1 cellular context compared by ENCODE assay signal in the genomic region with DNA sequence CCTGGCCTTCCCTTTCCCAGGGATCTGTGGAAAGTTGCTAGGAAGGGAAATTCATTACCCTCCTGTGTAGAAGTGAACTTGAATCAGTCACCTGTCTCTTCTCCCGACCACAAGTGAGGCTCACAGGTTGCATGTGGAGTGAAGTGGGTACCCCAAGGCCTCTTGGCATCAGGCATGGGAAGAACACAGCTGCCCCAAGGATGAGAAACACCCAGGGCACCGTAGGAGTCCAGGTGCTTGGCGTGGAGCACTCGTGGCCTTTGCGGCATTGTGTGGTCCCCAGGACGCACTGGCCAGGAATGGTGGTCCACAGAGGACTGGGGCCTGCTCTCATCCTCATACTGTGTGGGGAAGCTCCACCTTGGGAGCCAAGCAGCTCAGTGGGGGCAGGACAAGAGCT.
TF ChIP-seq lines count a peak whose summit lies in the region.

No MANE protein-coding gene starts in this region.

TF ChIP-seq in GM23338, 12 proteins besides CTCF, POLR2A, EP300 and RAD21 (continued from another document):
- no peak for TF ChIP-seq POLR2AphosphoS5 (IDR thresholded peaks at IDR 0.05; ENCODE audit: low read depth)
TF ChIP-seq in GM23338: peak in this region for 0.
